Comparison of ENCODE assay signal across 27 cellular contexts in genomic region chr14:55592426-55592825, GRCh38. TPM values are rescaled to one million over a fixed set of nuclear protein-coding genes. Genes with fewer than 3 reads are reported as not detected.
DNase-seq lines count a peak whose midpoint lies in the region; ATAC-seq, FAIRE-seq and TF ChIP-seq lines count a peak whose summit lies in the region.
"Had no signal": no experiment of that assay in that cellular context is flagged by ENCODE, and none has a peak within 500 bp of the region (broad histone marks: within the 10 kb centered on the region; RNA-seq: fewer than 3 reads in every experiment).

No MANE protein-coding gene starts in this region.

- H3K4me1 Mint-ChIP-seq in HFFc6 (ENCODE audit: low read depth) (peaks cover 61% of the 10 kb centered on the region), memory B cell (peaks cover 31% of the 10 kb centered on the region)
- H3K4me1 Mint-ChIP-seq in activated T-helper 17 cell treated with anti-CD3 and anti-CD28 coated beads, Interleukin-2, amount 50 U/mL, for 72 hours: peaks cover 17% of the 10 kb centered on the region

- H3K36me3 Mint-ChIP-seq in HFFc6 (ENCODE audit: low read depth): peaks cover 12% of the 10 kb centered on the region
- H3K36me3 Mint-ChIP-seq in activated T-helper 17 cell treated with anti-CD3 and anti-CD28 coated beads, Interleukin-2, amount 50 U/mL, for 72 hours (ENCODE audit: low read depth): peaks cover 4% of the 10 kb centered on the region
- peaks cover 7% of the 10 kb centered on the region for H3K36me3 Mint-ChIP-seq in memory B cell

- H3K9me3 ChIP-seq in MG63: no peaks in the 10 kb centered on the region
- H3K9me3 ChIP-seq: adrenal gland, Caco-2, SK-N-SH, thyroid gland had no signal

- no peak overlapping the region for H3K4me3 ChIP-seq in MG63
- H3K4me3 ChIP-seq: adrenal gland, thyroid gland had no signal

- ATAC-seq in activated T-helper 17 cell treated with anti-CD3 and anti-CD28 coated beads, Interleukin-2, amount 50 U/mL, for 72 hours (replicated peaks): no peak
- no peak for ATAC-seq in memory B cell (ENCODE audit: low read depth)
- no peak for ATAC-seq in HG03135 (IDR thresholded peaks at IDR 0.05; ENCODE audit: unreplicated experiment)
- ATAC-seq: left ventricle myocardium superior; naive thymus-derived CD8-positive, alpha-beta T cell; stimulated activated naive CD8-positive, alpha-beta T cell treated with anti-CD3 and anti-CD28 coated beads, Interleukin-15, amount 100 ng/mL, for 72 hours had no signal

- H3K4me3 Mint-ChIP-seq in HFFc6 (no peak overlapping the region), memory B cell (no peak overlapping the region)
- no peak overlapping the region for H3K4me3 Mint-ChIP-seq in activated T-helper 17 cell treated with anti-CD3 and anti-CD28 coated beads, Interleukin-2, amount 50 U/mL, for 72 hours
- H3K4me3 Mint-ChIP-seq: stimulated activated naive CD8-positive, alpha-beta T cell treated with anti-CD3 and anti-CD28 coated beads, Interleukin-15, amount 100 ng/mL, for 72 hours; T-helper 1 cell treated with Interleukin-12 subunit alpha and Interleukin-12 subunit beta and Interleukin-4 antibody, amounts not matched to agents 30 μg/mL and 1 μg/mL, for 36 hours had no signal

- H3K9me3 Mint-ChIP-seq in HFFc6: no peaks in the 10 kb centered on the region
- H3K9me3 Mint-ChIP-seq in activated T-helper 17 cell treated with anti-CD3 and anti-CD28 coated beads, Interleukin-2, amount 50 U/mL, for 72 hours: no peaks in the 10 kb centered on the region
- H3K9me3 Mint-ChIP-seq in memory B cell: peaks cover 3% of the 10 kb centered on the region
- H3K9me3 Mint-ChIP-seq: stimulated activated naive CD8-positive, alpha-beta T cell treated with anti-CD3 and anti-CD28 coated beads, Interleukin-15, amount 100 ng/mL, for 72 hours; T-helper 1 cell treated with Interleukin-12 subunit alpha and Interleukin-12 subunit beta and Interleukin-4 antibody, amounts not matched to agents 30 μg/mL and 1 μg/mL, for 36 hours had no signal

- H3K27me3 ChIP-seq in MG63: no peaks in the 10 kb centered on the region
- H3K27me3 ChIP-seq: adrenal gland, brain microvascular endothelial cell, thyroid gland had no signal

- TF ChIP-seq CTCF in D721Med (IDR thresholded peaks at IDR 0.05; ENCODE audit: insufficient read depth, missing control alignments): no peak
- no peak for TF ChIP-seq CTCF in HFFc6 (IDR thresholded peaks at IDR 0.05)

- H3K27ac Mint-ChIP-seq in HFFc6 (peak overlapping the region; percentile 24; the same call in 1 of the 2 replicates), memory B cell (peak overlapping the region; percentile 38)
- H3K27ac Mint-ChIP-seq in activated T-helper 17 cell treated with anti-CD3 and anti-CD28 coated beads, Interleukin-2, amount 50 U/mL, for 72 hours: peak overlapping the region; percentile 31
- H3K27ac Mint-ChIP-seq: stimulated activated naive CD8-positive, alpha-beta T cell treated with anti-CD3 and anti-CD28 coated beads, Interleukin-15, amount 100 ng/mL, for 72 hours; T-helper 1 cell treated with Interleukin-12 subunit alpha and Interleukin-12 subunit beta and Interleukin-4 antibody, amounts not matched to agents 30 μg/mL and 1 μg/mL, for 36 hours had no signal

- FAIRE-seq in D721Med (lab: Jason Lieb, UNC): peak; percentile 60
- FAIRE-seq: GM18507, small intestine had no signal

- H3K27me3 Mint-ChIP-seq in HFFc6 (ENCODE audit: insufficient read depth): no peaks in the 10 kb centered on the region; the same call in 1 of the 2 replicates
- H3K27me3 Mint-ChIP-seq in activated T-helper 17 cell treated with anti-CD3 and anti-CD28 coated beads, Interleukin-2, amount 50 U/mL, for 72 hours: no peaks in the 10 kb centered on the region
- H3K27me3 Mint-ChIP-seq in memory B cell: no peaks in the 10 kb centered on the region
- H3K27me3 Mint-ChIP-seq: naive thymus-derived CD8-positive, alpha-beta T cell; stimulated activated naive CD8-positive, alpha-beta T cell treated with anti-CD3 and anti-CD28 coated beads, Interleukin-15, amount 100 ng/mL, for 72 hours had no signal

- no peaks in the 10 kb centered on the region; the same call in 1 of the 2 replicates for H3K36me3 ChIP-seq in MG63
- H3K36me3 ChIP-seq: adrenal gland, brain microvascular endothelial cell, thyroid gland had no signal

- DNase-seq in D721Med (ENCODE audit: insufficient read length, low spot score) (no peak), HFFc6 (no peak), memory B cell (ENCODE audit: low spot score in 2 of 2) (no peak), T-helper 9 cell (no peak), MG63 (no peak)
- DNase-seq: activated CD4-positive, alpha-beta T cell treated with anti-CD3 and anti-CD28 coated beads for 4 hours; activated T-cell treated with anti-CD3 and anti-CD28 coated beads for 4 hours; adrenal gland; brain microvascular endothelial cell; C1 segment of cervical spinal cord; Caco-2; DND-41; left ventricle myocardium superior; naive thymus-derived CD8-positive, alpha-beta T cell; NCI-H1105 treated with DMSO at 0.1 percent for 48 hours; NCI-H2029; NCI-H2227 treated with DMSO at 0.1 percent for 48 hours; NCI-H748 treated with DMSO at 0.1 percent for 48 hours; occipital lobe; SK-N-SH; small intestine; stimulated activated naive CD8-positive, alpha-beta T cell treated with anti-CD3 and anti-CD28 coated beads, Interleukin-15, amount 100 ng/mL, for 72 hours; thyroid gland had no signal

RNA-seq across cellular contexts. Expression of gene KTN1, which starts 12.4 kb away (rescaled TPM):
- 100 to 1,000 TPM; 135 to 175 (median 148) TPM for total RNA-seq in HFFc6 (2021; fragmentation: NEBNext Ultra II Directional; extraction: Animal tissue kit (Norgen Biotek cat#: 25700))
- 100 to 1,000 TPM in 1 of 2 donors, 10 to 100 TPM in 1; 93.7 to 154 TPM for total RNA-seq in activated T-helper 17 cell treated with anti-CD3 and anti-CD28 coated beads, Interleukin-2, amount 50 U/mL, for 72 hours
- 56.9 and 153 TPM in 2 replicates for total RNA-seq in MG63 (2014; rRNA removed; shearing (Covaris generic); ENCODE audit: low replicate concordance)
